In the genomic region with DNA sequence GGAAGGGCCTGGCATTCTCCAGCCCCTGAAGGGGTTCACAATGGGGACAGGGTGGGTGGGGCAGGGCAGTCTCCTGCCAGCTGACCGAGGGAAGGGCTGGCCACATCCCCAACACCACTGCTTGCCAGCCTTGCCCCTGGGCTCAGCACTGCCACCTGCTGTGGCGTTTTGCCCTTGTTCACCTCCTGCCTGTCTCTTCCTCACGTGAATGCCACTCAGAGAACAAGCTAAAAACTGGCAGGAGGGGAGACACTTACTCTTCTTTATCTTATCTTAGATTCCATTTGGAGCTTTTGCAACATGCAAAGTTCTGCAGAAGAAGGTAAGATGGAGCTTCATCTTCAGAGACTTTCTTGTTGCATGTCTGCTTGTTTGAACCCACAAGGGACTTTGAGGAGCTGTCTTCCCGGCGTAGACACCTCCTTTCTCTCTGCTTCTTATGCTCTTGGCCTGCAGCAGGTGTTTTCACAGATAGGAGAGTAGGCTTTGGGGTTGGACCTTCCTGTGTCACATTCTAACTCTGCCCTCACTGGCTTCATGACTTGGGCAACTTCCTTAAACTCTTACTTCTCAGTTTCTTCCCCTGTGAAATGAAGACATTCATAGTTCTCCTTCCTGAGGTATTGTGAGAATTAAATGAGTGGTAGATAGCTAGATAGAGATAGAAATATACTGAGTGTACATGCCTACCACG, we compare ENCODE assay signal across 1 cellular context.
TF ChIP-seq lines count a peak whose summit lies in the region.

No MANE protein-coding gene starts in this region.

TF ChIP-seq in HEK293, 187 proteins besides CTCF, POLR2A, EP300 and RAD21:
- TF ChIP-seq, protein P1, sequence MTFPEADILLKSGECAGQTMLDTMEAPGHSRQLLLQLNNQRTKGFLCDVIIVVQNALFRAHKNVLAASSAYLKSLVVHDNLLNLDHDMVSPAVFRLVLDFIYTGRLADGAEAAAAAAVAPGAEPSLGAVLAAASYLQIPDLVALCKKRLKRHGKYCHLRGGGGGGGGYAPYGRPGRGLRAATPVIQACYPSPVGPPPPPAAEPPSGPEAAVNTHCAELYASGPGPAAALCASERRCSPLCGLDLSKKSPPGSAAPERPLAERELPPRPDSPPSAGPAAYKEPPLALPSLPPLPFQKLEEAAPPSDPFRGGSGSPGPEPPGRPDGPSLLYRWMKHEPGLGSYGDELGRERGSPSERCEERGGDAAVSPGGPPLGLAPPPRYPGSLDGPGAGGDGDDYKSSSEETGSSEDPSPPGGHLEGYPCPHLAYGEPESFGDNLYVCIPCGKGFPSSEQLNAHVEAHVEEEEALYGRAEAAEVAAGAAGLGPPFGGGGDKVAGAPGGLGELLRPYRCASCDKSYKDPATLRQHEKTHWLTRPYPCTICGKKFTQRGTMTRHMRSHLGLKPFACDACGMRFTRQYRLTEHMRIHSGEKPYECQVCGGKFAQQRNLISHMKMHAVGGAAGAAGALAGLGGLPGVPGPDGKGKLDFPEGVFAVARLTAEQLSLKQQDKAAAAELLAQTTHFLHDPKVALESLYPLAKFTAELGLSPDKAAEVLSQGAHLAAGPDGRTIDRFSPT (tag by site-specific recombination; IDR thresholded peaks at IDR 0.05): no peak
- TF ChIP-seq, protein P2, sequence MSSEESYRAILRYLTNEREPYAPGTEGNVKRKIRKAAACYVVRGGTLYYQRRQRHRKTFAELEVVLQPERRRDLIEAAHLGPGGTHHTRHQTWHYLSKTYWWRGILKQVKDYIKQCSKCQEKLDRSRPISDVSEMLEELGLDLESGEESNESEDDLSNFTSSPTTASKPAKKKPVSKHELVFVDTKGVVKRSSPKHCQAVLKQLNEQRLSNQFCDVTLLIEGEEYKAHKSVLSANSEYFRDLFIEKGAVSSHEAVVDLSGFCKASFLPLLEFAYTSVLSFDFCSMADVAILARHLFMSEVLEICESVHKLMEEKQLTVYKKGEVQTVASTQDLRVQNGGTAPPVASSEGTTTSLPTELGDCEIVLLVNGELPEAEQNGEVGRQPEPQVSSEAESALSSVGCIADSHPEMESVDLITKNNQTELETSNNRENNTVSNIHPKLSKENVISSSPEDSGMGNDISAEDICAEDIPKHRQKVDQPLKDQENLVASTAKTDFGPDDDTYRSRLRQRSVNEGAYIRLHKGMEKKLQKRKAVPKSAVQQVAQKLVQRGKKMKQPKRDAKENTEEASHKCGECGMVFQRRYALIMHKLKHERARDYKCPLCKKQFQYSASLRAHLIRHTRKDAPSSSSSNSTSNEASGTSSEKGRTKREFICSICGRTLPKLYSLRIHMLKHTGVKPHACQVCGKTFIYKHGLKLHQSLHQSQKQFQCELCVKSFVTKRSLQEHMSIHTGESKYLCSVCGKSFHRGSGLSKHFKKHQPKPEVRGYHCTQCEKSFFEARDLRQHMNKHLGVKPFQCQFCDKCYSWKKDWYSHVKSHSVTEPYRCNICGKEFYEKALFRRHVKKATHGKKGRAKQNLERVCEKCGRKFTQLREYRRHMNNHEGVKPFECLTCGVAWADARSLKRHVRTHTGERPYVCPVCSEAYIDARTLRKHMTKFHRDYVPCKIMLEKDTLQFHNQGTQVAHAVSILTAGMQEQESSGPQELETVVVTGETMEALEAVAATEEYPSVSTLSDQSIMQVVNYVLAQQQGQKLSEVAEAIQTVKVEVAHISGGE (tag by site-specific recombination; conservative IDR thresholded peaks at IDR 0.05; ENCODE audit: low read depth): peak; percentile 75
